2 cellular contexts compared by ENCODE assay signal in genomic region chr2:236044191-236044590, GRCh38.
TF ChIP-seq lines count a peak whose summit lies in the region.

No MANE protein-coding gene starts in this region.

TF ChIP-seq in H1, 55 proteins besides CTCF, POLR2A, EP300 and RAD21 (continued from another document):
- TF ChIP-seq TAF7 (optimal IDR thresholded peaks at IDR 0.05; ENCODE audit: borderline replicate concordance, low read depth, low read length) (no peak), CEBPB (IDR thresholded peaks at IDR 0.05; ENCODE audit: low read depth, low read length) (no peak), SP2 (IDR thresholded peaks at IDR 0.05; ENCODE audit: low read length) (no peak), RXRA (IDR thresholded peaks at IDR 0.05; ENCODE audit: insufficient read depth, low read depth, low read length) (no peak), CTBP2 (IDR thresholded peaks at IDR 0.05; ENCODE audit: borderline replicate concordance, insufficient read depth, insufficient read length, low read length) (no peak), CBX8 (IDR thresholded peaks at IDR 0.05; ENCODE audit: borderline replicate concordance, low read depth, low read length) (no peak), SRF (IDR thresholded peaks at IDR 0.05; ENCODE audit: low read depth, low read length) (no peak), BCL11A (IDR thresholded peaks at IDR 0.05; ENCODE audit: low read depth in 2 of 2, low read length in 2 of 2) (no peak)

TF ChIP-seq in neural cell, 6 proteins besides CTCF, POLR2A, EP300 and RAD21:
- no peak for TF ChIP-seq REST (IDR thresholded peaks at IDR 0.05; ENCODE audit: borderline replicate concordance)
- no peak for TF ChIP-seq TAF1 (IDR thresholded peaks at IDR 0.05; ENCODE audit: low read depth)
- no peak for TF ChIP-seq SMC3 (conservative IDR thresholded peaks at IDR 0.05; ENCODE audit: poor library complexity)
- no peak for TF ChIP-seq MXI1 (conservative IDR thresholded peaks at IDR 0.05; ENCODE audit: poor library complexity, severe bottlenecking)
- TF ChIP-seq EZH2 (IDR thresholded peaks at IDR 0.05; ENCODE audit: borderline replicate concordance, insufficient read depth, low read length, poor library complexity, severe bottlenecking) = no peak
- TF ChIP-seq POLR2AphosphoS5 (IDR thresholded peaks at IDR 0.05) = no peak
